In genomic region chr5:173807150-173807784, GRCh38 we compare ENCODE assay signal across 1 cellular context.
TF ChIP-seq lines count a peak whose summit lies in the region.

No MANE protein-coding gene starts in this region.

TF ChIP-seq in GM23338, 12 proteins besides CTCF, POLR2A, EP300 and RAD21 (continued from another document):
- no peak for TF ChIP-seq ZNF462 (CRISPR knock-in tag; IDR thresholded peaks at IDR 0.05)
- no peak for TF ChIP-seq ZNF331 (CRISPR knock-in tag; IDR thresholded peaks at IDR 0.05; ENCODE audit: low read depth)
- no peak for TF ChIP-seq CREB1 (CRISPR knock-in tag; IDR thresholded peaks at IDR 0.05; ENCODE audit: low read depth)
- TF ChIP-seq EZH2phosphoT487 (IDR thresholded peaks at IDR 0.05; ENCODE audit: unreplicated experiment) = no peak
- no peak for TF ChIP-seq ZNF114 (CRISPR knock-in tag; IDR thresholded peaks at IDR 0.05)
